In genomic region chr1:160707171-160708109, GRCh38 we compare ENCODE assay signal across 1 cellular context.
TF ChIP-seq lines count a peak whose summit lies in the region.

No MANE protein-coding gene starts in this region.

TF ChIP-seq in WTC11, 78 proteins besides CTCF, POLR2A, EP300 and RAD21 (continued from another document):
- no peak for TF ChIP-seq ZNF532 (CRISPR knock-in tag; IDR thresholded peaks at IDR 0.05; ENCODE audit: borderline replicate concordance)
